Comparison of ENCODE assay signal across 8 cellular contexts in the genomic region with DNA sequence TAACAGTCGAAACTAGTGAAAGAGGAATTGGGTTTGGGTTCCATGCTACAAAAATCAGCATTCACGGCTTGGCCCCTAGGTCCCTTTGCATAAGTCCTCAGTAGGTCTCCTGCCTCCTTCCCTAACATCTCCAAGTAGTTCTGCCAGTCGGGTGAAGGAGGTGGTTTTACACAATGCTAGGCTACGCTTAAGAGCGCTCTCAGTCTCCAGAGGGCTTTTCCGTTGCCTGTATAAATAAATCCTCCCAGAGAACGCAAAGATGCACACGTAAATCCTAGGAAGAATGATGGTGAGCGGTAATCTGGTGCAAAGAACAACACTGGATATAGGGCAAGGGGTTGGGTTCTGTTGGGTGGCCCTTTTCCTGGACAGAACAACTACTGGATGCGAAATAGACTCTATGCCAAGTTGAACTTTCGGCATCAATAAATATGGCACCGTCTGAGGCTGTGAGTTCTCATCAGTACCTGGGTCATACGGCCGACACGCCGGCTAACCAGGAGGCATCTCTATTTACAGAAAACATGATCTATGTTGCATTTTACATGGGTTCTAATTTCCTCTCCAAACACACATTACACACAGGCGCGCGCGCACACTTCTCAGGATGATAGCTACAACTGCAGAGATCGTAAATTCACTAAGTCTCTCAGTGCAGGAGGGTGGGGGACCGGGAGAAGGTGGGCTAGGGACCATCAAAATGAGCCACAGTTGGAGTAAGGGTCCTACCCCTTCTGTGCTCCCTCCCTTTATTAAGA. TPM values are rescaled to one million over a fixed set of nuclear protein-coding genes. Genes with fewer than 3 reads are reported as not detected.
DNase-seq lines count a peak whose midpoint lies in the region; ATAC-seq, FAIRE-seq and TF ChIP-seq lines count a peak whose summit lies in the region.

No MANE protein-coding gene starts in this region.

- CTCF ChIA-PET in activated CD8-positive, alpha-beta T cell treated with anti-CD3 and anti-CD28 coated beads, Interleukin-2, amount 10 ng/mL, durations not matched to agents 7 days and 5 days (lab: Charles Lee): interaction anchor here (0.6 to 1.7 kb wide), 9 partner anchors 76 to 366 kb away, joined by 3 to 7 read pairs (median 3); no protein-coding TSS in a partner anchor
- CTCF ChIA-PET in endothelial cell of umbilical vein (lab: Charles Lee) (interaction anchor here (0.7 to 3.5 kb wide), 5 partner anchors 10 to 623 kb away, joined by 3 to 32 read pairs (median 5); no protein-coding TSS in a partner anchor), GM10248 (lab: Yijun Ruan, JAX) (interaction anchor here (0.7 to 1.5 kb wide), 8 partner anchors 14 to 215 kb away, joined by 3 to 6 read pairs (median 3); no protein-coding TSS in a partner anchor)

- H3K4me3 ChIP-seq in endothelial cell of umbilical vein (replicated peaks in 1 of 3; ENCODE audit: insufficient read depth in 1 of 3, low read depth in 1 of 3, low read length in 3 of 3): peak overlapping the region; percentile 93 to 98 (median 97)
- peak overlapping the region; percentile 77 for H3K4me3 ChIP-seq in mononuclear cell (ENCODE audit: low read length)

- H3K4me3 Mint-ChIP-seq in activated CD8-positive, alpha-beta T cell treated with anti-CD3 and anti-CD28 coated beads, Interleukin-2, amount 10 ng/mL, durations not matched to agents 7 days and 5 days: peak overlapping the region; percentile 93

- no peaks in the 10 kb centered on the region for H3K27me3 ChIP-seq in endothelial cell of umbilical vein (ENCODE audit: control insufficient read depth in 2 of 2, insufficient read depth in 2 of 2, low read length in 2 of 2)
- no peaks in the 10 kb centered on the region for H3K27me3 ChIP-seq in mononuclear cell (ENCODE audit: insufficient read depth, low read length)

- ATAC-seq in activated CD8-positive, alpha-beta T cell treated with anti-CD3 and anti-CD28 coated beads, Interleukin-2, amount 10 ng/mL, durations not matched to agents 7 days and 5 days: no peak
- ATAC-seq in HG02973 (IDR thresholded peaks at IDR 0.05; ENCODE audit: unreplicated experiment): no peak

- peaks cover 13% of the 10 kb centered on the region for H3K79me2 ChIP-seq in endothelial cell of umbilical vein (ENCODE audit: control insufficient read depth, insufficient read depth, low read length)

- H3K36me3 Mint-ChIP-seq in activated CD8-positive, alpha-beta T cell treated with anti-CD3 and anti-CD28 coated beads, Interleukin-2, amount 10 ng/mL, durations not matched to agents 7 days and 5 days (ENCODE audit: low read depth): peaks cover 31% of the 10 kb centered on the region

- H3K27me3 Mint-ChIP-seq in activated CD8-positive, alpha-beta T cell treated with anti-CD3 and anti-CD28 coated beads, Interleukin-2, amount 10 ng/mL, durations not matched to agents 7 days and 5 days (ENCODE audit: low read depth): no peaks in the 10 kb centered on the region

- peaks cover 33% of the 10 kb centered on the region for H3K4me1 ChIP-seq in endothelial cell of umbilical vein (ENCODE audit: control insufficient read depth, extremely low read depth, insufficient read depth, low read length)
- peaks cover 16% of the 10 kb centered on the region for H3K4me1 ChIP-seq in mononuclear cell (ENCODE audit: insufficient read depth, low read length)

- H3K4me2 ChIP-seq in endothelial cell of umbilical vein (ENCODE audit: insufficient read depth, low read length): peak overlapping the region; percentile 99

- H3K4me1 Mint-ChIP-seq in activated CD8-positive, alpha-beta T cell treated with anti-CD3 and anti-CD28 coated beads, Interleukin-2, amount 10 ng/mL, durations not matched to agents 7 days and 5 days (ENCODE audit: low read depth): peaks cover 41% of the 10 kb centered on the region

- no peaks in the 10 kb centered on the region for H4K20me1 ChIP-seq in endothelial cell of umbilical vein (replicated peaks; ENCODE audit: control insufficient read depth, extremely low read depth, insufficient read depth, low read length)

- TF ChIP-seq CTCF in endothelial cell of umbilical vein (IDR thresholded peaks at IDR 0.05; ENCODE audit: extremely low read depth in 1 of 2, insufficient read depth in 1 of 2, low read depth in 1 of 2, low read length in 2 of 2): no peak
- no peak for TF ChIP-seq CTCF in GM10248 (IDR thresholded peaks at IDR 0.05; ENCODE audit: control extremely low read depth, extremely low read depth, low read depth, missing control alignments)

- DNase-seq in ELF-1 (ENCODE audit: low read depth, low spot score) (peak; percentile 47), NCI-H1417 treated with DMSO at 0.1 percent for 48 hours (lab: John Stamatoyannopoulos, UW) (peak; percentile 9), endothelial cell of umbilical vein (ENCODE audit: low read depth, low spot score) (peak; percentile 67), substantia nigra (lab: John Stamatoyannopoulos, UW) (peak in 30 of 49 donors; percentile 3 to 58 (median 38)), GM10248 (ENCODE audit: extremely low spot score) (no peak)
- DNase-seq in activated CD8-positive, alpha-beta T cell treated with anti-CD3 and anti-CD28 coated beads, Interleukin-2, amount 10 ng/mL, durations not matched to agents 7 days and 5 days: peak; percentile 50

- H3K27ac ChIP-seq in endothelial cell of umbilical vein (ENCODE audit: insufficient read depth, low read depth, low read length) (peak overlapping the region; percentile 84), substantia nigra (ENCODE audit: low read depth, low read length, poor library complexity, severe bottlenecking) (peak overlapping the region; percentile 97)

- BruUV-seq in endothelial cell of umbilical vein (replicated peaks; lab: Mats Ljungman, UMichigan): TSS peak; percentile 13

- H3K27ac Mint-ChIP-seq in activated CD8-positive, alpha-beta T cell treated with anti-CD3 and anti-CD28 coated beads, Interleukin-2, amount 10 ng/mL, durations not matched to agents 7 days and 5 days: peak overlapping the region; percentile 100

- H2AFZ ChIP-seq in endothelial cell of umbilical vein (ENCODE audit: low read depth, low read length): peak overlapping the region; percentile 96

- H3K9me3 Mint-ChIP-seq in activated CD8-positive, alpha-beta T cell treated with anti-CD3 and anti-CD28 coated beads, Interleukin-2, amount 10 ng/mL, durations not matched to agents 7 days and 5 days (ENCODE audit: insufficient read depth): no peaks in the 10 kb centered on the region

- peaks cover 0 to 3% of the 10 kb centered on the region in 2 experiments for H3K36me3 ChIP-seq in endothelial cell of umbilical vein (ENCODE audit: control insufficient read depth in 2 of 2, extremely low read depth in 1 of 2, insufficient read depth in 2 of 2, low read length in 2 of 2)

- dilution Hi-C loops in endothelial cell of umbilical vein (cut with MboI; ENCODE audit: extremely low pct_ligation_motif_present, low sequenced_read_pairs): no loop called here

- FAIRE-seq in endothelial cell of umbilical vein (lab: Jason Lieb, UNC): no peak

- H3K9me3 ChIP-seq in endothelial cell of umbilical vein (replicated peaks; ENCODE audit: control insufficient read depth, insufficient read depth, low read length) (no peaks in the 10 kb centered on the region), mononuclear cell (ENCODE audit: low read depth, low read length) (no peaks in the 10 kb centered on the region)

- no peaks in the 10 kb centered on the region for H3K9me1 ChIP-seq in endothelial cell of umbilical vein (replicated peaks; ENCODE audit: control insufficient read depth, extremely low read depth, insufficient read depth, low read length)

- no peak for TF ChIP-seq POLR2A in endothelial cell of umbilical vein (IDR thresholded peaks at IDR 0.05; ENCODE audit: low read depth, low read length)

- POLR2A ChIA-PET in activated CD8-positive, alpha-beta T cell treated with anti-CD3 and anti-CD28 coated beads, Interleukin-2, amount 10 ng/mL, durations not matched to agents 7 days and 5 days (lab: Charles Lee): interaction anchor here (0.7 to 2.4 kb wide), 9 partner anchors 8 to 213 kb away, joined by 3 to 10 read pairs (median 4); no protein-coding TSS in a partner anchor
- POLR2A ChIA-PET in endothelial cell of umbilical vein (lab: Charles Lee) (no interaction called here), GM10248 (lab: Yijun Ruan, JAX) (no interaction called here)

- peak overlapping the region; percentile 83 for H3K9ac ChIP-seq in endothelial cell of umbilical vein (replicated peaks; ENCODE audit: extremely low read depth, insufficient read depth, low read length)

- intact Hi-C loops in endothelial cell of umbilical vein (cut with micrococcal nuclease): loop anchor here (5.0 kb wide), 5 partner anchors 122 to 622 kb away; no protein-coding TSS in a partner anchor

TF ChIP-seq in endothelial cell of umbilical vein, 7 proteins besides CTCF, POLR2A, EP300 and RAD21:
- TF ChIP-seq FOS (IDR thresholded peaks at IDR 0.05; ENCODE audit: borderline replicate concordance, insufficient read depth, low read length): no peak

RNA-seq across cellular contexts. Expression of gene CAMK2D, which starts 1.3 kb away (rescaled TPM):
- total RNA-seq in activated CD8-positive, alpha-beta T cell treated with anti-CD3 and anti-CD28 coated beads, Interleukin-2, amount 10 ng/mL, durations not matched to agents 7 days and 5 days: 10 to 100 TPM; 30.7 to 31.1 TPM
- total RNA-seq in endothelial cell of umbilical vein (23.0 and 30.7 TPM in 2 replicates), mononuclear cell (58.6 TPM)
- 9.3 and 10.4 TPM in 2 replicates for polyA plus RNA-seq in endothelial cell of umbilical vein
- 8.1 and 9.7 TPM in 2 replicates for polyA plus RNA-seq in endothelial cell of umbilical vein (2011; cell fraction: cytosol; rRNA removed)
- polyA plus RNA-seq in endothelial cell of umbilical vein (2011; cell fraction: nucleus; rRNA removed): 15.9 and 17.2 TPM in 2 replicates
- 23.4 and 31.3 TPM in 2 replicates for polyA plus RNA-seq in endothelial cell of umbilical vein (2012)
- polyA minus RNA-seq in endothelial cell of umbilical vein: 35.6 and 36.0 TPM in 2 replicates
- 2.0 TPM for polyA minus RNA-seq in endothelial cell of umbilical vein (2011; cell fraction: cytosol; rRNA and poly(A)+ RNA removed)
- polyA minus RNA-seq in endothelial cell of umbilical vein (2011; cell fraction: nucleus; rRNA and poly(A)+ RNA removed): 65.3 and 124 TPM in 2 replicates
